In the genomic region with DNA sequence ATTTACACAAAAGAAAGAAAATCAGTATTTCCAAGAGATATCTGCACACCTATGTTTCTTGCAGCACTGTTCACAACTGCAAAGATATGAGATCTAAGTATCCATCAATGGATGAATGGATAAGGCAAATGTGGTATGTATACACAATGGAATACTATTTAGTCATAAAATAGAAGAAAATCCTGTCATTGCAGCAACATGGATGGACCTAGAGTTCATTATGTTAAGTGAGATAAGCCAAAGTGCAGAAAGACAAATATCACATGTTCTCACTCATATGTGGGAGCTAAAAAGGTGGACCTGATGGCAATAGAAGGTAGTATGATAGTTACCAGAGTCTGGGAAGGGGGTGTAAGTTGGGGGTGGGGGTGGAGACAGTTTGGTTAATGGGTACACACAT, we compare ENCODE assay signal across 5 cellular contexts.
"Had no signal": no experiment of that assay in that cellular context is flagged by ENCODE, and none has a peak within 500 bp of the region (broad histone marks: within the 10 kb centered on the region; RNA-seq: fewer than 3 reads in every experiment).

No MANE protein-coding gene starts in this region.

- DNase-seq: IMR-90, KBM-7 had no signal

- H3K4me3 ChIP-seq: K562 had no signal

- H3K27ac ChIP-seq: HL-60 had no signal

- ATAC-seq: K562 had no signal

- FAIRE-seq: HTR-8/SVneo, K562 had no signal
